ENCODE assay signal across 8 cellular contexts in genomic region chr13:26186141-26186870, GRCh38. TPM values are rescaled to one million over a fixed set of nuclear protein-coding genes. Genes with fewer than 3 reads are reported as not detected.
DNase-seq lines count a peak whose midpoint lies in the region; ATAC-seq, FAIRE-seq and TF ChIP-seq lines count a peak whose summit lies in the region.

No MANE protein-coding gene starts in this region.

- DNase-seq in G401 (ENCODE audit: low spot score) (peak; percentile 87), H54 (ENCODE audit: insufficient read length, low spot score) (peak; percentile 13), MG63 (peak; percentile 89), SK-N-SH (peak; percentile 90), glomerular visceral epithelial cell (ENCODE audit: extremely low spot score) (peak; percentile 87), omental fat pad (ENCODE audit: low spot score) (peak; percentile 64), testis (peak; percentile 94)

- TF ChIP-seq RAD21 in SK-N-SH (IDR thresholded peaks at IDR 0.05; ENCODE audit: low read length) = peak; percentile 37; the same call in 1 of the 2 replicates

- in situ Hi-C loops in G401 (cut with HindIII; ENCODE audit: low sequenced_read_pairs) = no loop called here

- no peaks in the 10 kb centered on the region for H3K9me2 ChIP-seq in SK-N-SH

- POLR2A ChIA-PET in SK-N-SH (lab: Yijun Ruan, JAX) = no interaction called here

- H3K4me1 Mint-ChIP-seq in activated naive CD8-positive, alpha-beta T cell (ENCODE audit: low read depth) = peaks cover 20% of the 10 kb centered on the region

- peak overlapping the region; percentile 51 for H3K4me3 ChIP-seq in MG63
- H3K4me3 ChIP-seq in SK-N-SH (ENCODE audit: low read depth in 2 of 2, low read length in 1 of 2) = peak overlapping the region; percentile 60 to 63
- H3K4me3 ChIP-seq in testis = peak overlapping the region; percentile 61 to 70

- TF ChIP-seq POLR2A in H54 (IDR thresholded peaks at IDR 0.05; ENCODE audit: low read depth, low read length) = no peak
- TF ChIP-seq POLR2A in testis (IDR thresholded peaks at IDR 0.05) = no peak

- peak overlapping the region; percentile 87 for H3K4me2 ChIP-seq in SK-N-SH

- H3K27me3 ChIP-seq in MG63 = no peaks in the 10 kb centered on the region
- H3K27me3 ChIP-seq in SK-N-SH (ENCODE audit: insufficient read depth) = no peaks in the 10 kb centered on the region
- H3K27me3 ChIP-seq in testis = no peaks in the 10 kb centered on the region

- H3K9ac ChIP-seq in SK-N-SH = peak overlapping the region; percentile 33; the same call in 1 of the 2 replicates

- H3K4me1 ChIP-seq in SK-N-SH (ENCODE audit: control insufficient read depth in 1 of 2, insufficient read depth in 2 of 2, low read depth in 1 of 2, low read length in 1 of 2) (peaks cover 0 to 6% of the 10 kb centered on the region in 2 experiments; a peak in 1 of 4 replicates), testis (peaks cover 7% of the 10 kb centered on the region)

- H3K4me3 Mint-ChIP-seq in activated naive CD8-positive, alpha-beta T cell = peak overlapping the region; percentile 90

- H3K36me3 ChIP-seq in MG63 (peaks cover 2% of the 10 kb centered on the region; the same call in 1 of the 2 replicates), SK-N-SH (replicated peaks in 1 of 2; ENCODE audit: control insufficient read depth in 1 of 2, insufficient read depth in 2 of 2, low read length in 1 of 2) (no peaks in the 10 kb centered on the region), testis (ENCODE audit: low read depth, missing control alignments) (no peaks in the 10 kb centered on the region)

- no peak for TF ChIP-seq EP300 in SK-N-SH (IDR thresholded peaks at IDR 0.05; ENCODE audit: borderline replicate concordance in 1 of 2, low read depth in 1 of 2, low read length in 1 of 2)

- no peaks in the 10 kb centered on the region for H3K9me3 Mint-ChIP-seq in activated naive CD8-positive, alpha-beta T cell (ENCODE audit: low read depth)

- peaks cover 9% of the 10 kb centered on the region for H3F3A ChIP-seq in SK-N-SH (replicated peaks; ENCODE audit: insufficient read depth)

- H3K27ac ChIP-seq in SK-N-SH (ENCODE audit: low read depth in 2 of 2, low read length in 1 of 2) = peak overlapping the region; percentile 12 to 25; a peak in 2 of 4 replicates
- H3K27ac ChIP-seq in testis = peak overlapping the region; percentile 28 to 85

- peak; percentile 62 for TF ChIP-seq CTCF in SK-N-SH (IDR thresholded peaks at IDR 0.05)
- no peak for TF ChIP-seq CTCF in omental fat pad (IDR thresholded peaks at IDR 0.05)
- TF ChIP-seq CTCF in testis (IDR thresholded peaks at IDR 0.05) = peak in 2 of 3 experiments; percentile 16 to 40

- CTCF ChIA-PET in SK-N-SH (lab: Yijun Ruan, JAX) = interaction anchor here (0.7 to 4.3 kb wide), 34 partner anchors 10 to 744 kb away, joined by 3 to 105 read pairs (median 5); no protein-coding TSS in a partner anchor

- H4K20me1 ChIP-seq in SK-N-SH (ENCODE audit: insufficient read depth) = no peaks in the 10 kb centered on the region

- peak overlapping the region; percentile 93 for H2AFZ ChIP-seq in SK-N-SH (ENCODE audit: low read depth)

- intact Hi-C loops in testis (cut with DNase I; ENCODE audit: low total_unique reads) = loop anchor here (10.0 kb wide), 1 partner anchor 308 kb away; no protein-coding TSS in a partner anchor

- H3K79me2 ChIP-seq in SK-N-SH (ENCODE audit: insufficient read depth) = no peaks in the 10 kb centered on the region

- H3K27ac Mint-ChIP-seq in activated naive CD8-positive, alpha-beta T cell = peak overlapping the region; percentile 96

- peak; percentile 97 for ATAC-seq in omental fat pad (ENCODE audit: low FRiP score)

- no peaks in the 10 kb centered on the region for H3K9me3 ChIP-seq in MG63
- H3K9me3 ChIP-seq in SK-N-SH = no peaks in the 10 kb centered on the region
- H3K9me3 ChIP-seq in testis = no peaks in the 10 kb centered on the region

- no peaks in the 10 kb centered on the region for H3K36me3 Mint-ChIP-seq in activated naive CD8-positive, alpha-beta T cell

- no peak for FAIRE-seq in H54 (lab: Jason Lieb, UNC)

- 11% methylated on average over 44 of the region's 75 CpGs for WGBS in SK-N-SH (ENCODE audit: low lambda C conversion rate)
- WGBS in testis, 2 donors = 0 to 1% methylated on average over 57 to 59 of the region's 75 CpGs

- no peaks in the 10 kb centered on the region for H3K27me3 Mint-ChIP-seq in activated naive CD8-positive, alpha-beta T cell

TF ChIP-seq in SK-N-SH, 30 proteins besides CTCF, POLR2A, EP300 and RAD21 (continues in another document):
- TF ChIP-seq FOXM1 (IDR thresholded peaks at IDR 0.05; ENCODE audit: low read depth) (no peak), ELF1 (IDR thresholded peaks at IDR 0.05) (0 out of 2 replicates have a peak, but pooled peaks have one; percentile 10), MAX (IDR thresholded peaks at IDR 0.05; ENCODE audit: low read depth) (peak; percentile 90), RCOR1 (IDR thresholded peaks at IDR 0.05; ENCODE audit: low read length) (no peak), SIN3A (IDR thresholded peaks at IDR 0.05; ENCODE audit: borderline replicate concordance, low read depth, low read length) (no peak), CHD2 (IDR thresholded peaks at IDR 0.05; ENCODE audit: low read length, partially characterized antibody) (peak; percentile 30), POLR2AphosphoS5 (IDR thresholded peaks at IDR 0.05; ENCODE audit: low read depth, low read length) (0 out of 2 replicates have a peak, but pooled peaks have one; percentile 30), IRF3 (IDR thresholded peaks at IDR 0.05; ENCODE audit: low read depth, low read length) (no peak), JUND (IDR thresholded peaks at IDR 0.05) (no peak), GABPA (IDR thresholded peaks at IDR 0.05; ENCODE audit: low read depth) (no peak), MXI1 (IDR thresholded peaks at IDR 0.05; ENCODE audit: low read depth, low read length) (peak; percentile 82), RXRA (IDR thresholded peaks at IDR 0.05; ENCODE audit: borderline replicate concordance, low read depth) (no peak), TAF1 (IDR thresholded peaks at IDR 0.05; ENCODE audit: borderline replicate concordance, low read depth, low read length) (no peak), TEAD4 (IDR thresholded peaks at IDR 0.05; ENCODE audit: borderline replicate concordance, insufficient read depth) (no peak), ZBTB33 (IDR thresholded peaks at IDR 0.05; ENCODE audit: borderline replicate concordance, low read depth) (0 out of 2 replicates have a peak, but pooled peaks have one; percentile 17), TCF12 (IDR thresholded peaks at IDR 0.05) (no peak), SMC3 (IDR thresholded peaks at IDR 0.05; ENCODE audit: low read depth, low read length) (0 out of 2 replicates have a peak, but pooled peaks have one; percentile 23), USF2 (IDR thresholded peaks at IDR 0.05; ENCODE audit: borderline replicate concordance, low read depth, low read length) (no peak), EZH2phosphoT487 (IDR thresholded peaks at IDR 0.05; ENCODE audit: borderline replicate concordance, low read depth) (no peak), FOSL2 (IDR thresholded peaks at IDR 0.05; ENCODE audit: borderline replicate concordance, low read depth) (no peak), NFIC (IDR thresholded peaks at IDR 0.05; ENCODE audit: borderline replicate concordance) (no peak), RFX5 (IDR thresholded peaks at IDR 0.05; ENCODE audit: low read length) (no peak), YY1 (IDR thresholded peaks at IDR 0.05; ENCODE audit: low read depth) (no peak)

RNA-seq across cellular contexts. Expression of gene RNF6, which starts 35.8 kb away (rescaled TPM):
- total RNA-seq in G401 (2014; rRNA removed; shearing (Covaris generic)) = 13.5 and 23.0 TPM in 2 replicates
- 24.8 and 28.0 TPM in 2 replicates for total RNA-seq in MG63 (2014; rRNA removed; shearing (Covaris generic); ENCODE audit: low replicate concordance)
- polyA plus RNA-seq in SK-N-SH (2012; rRNA removed) = 13.8 and 21.2 TPM in 2 replicates
- polyA plus RNA-seq in SK-N-SH (2012; cell fraction: cytosol; rRNA removed) = 23.1 and 25.3 TPM in 2 replicates
- polyA plus RNA-seq in SK-N-SH (2012; cell fraction: nucleus; rRNA removed) = 8.1 and 15.1 TPM in 2 replicates
- 10 to 100 TPM; 27.0 to 33.7 (median 27.5) TPM for total RNA-seq in omental fat pad
- total RNA-seq in testis = 10 to 100 TPM; 34.7 to 38.4 TPM
- 42.8 TPM for polyA plus RNA-seq in testis (ENCODE audit: insufficient read depth, low read depth, low replicate concordance)

Comparison
In these comparisons a context has a peak if more than half of its experiments do, and no peak if none do; other contexts are left out.
1. Peak in every context shown above with its lines: DNase-seq, ATAC-seq, H3K4me3 ChIP-seq and H3K27ac ChIP-seq.
2. DNase-seq: peak in every context shown above with its lines; median percentile 94 in testis; 90 in SK-N-SH; 89 in MG63; 87 in G401; 87 in glomerular visceral epithelial cell; 64 in omental fat pad; 13 in H54.
3. CTCF ChIP-seq: peak in SK-N-SH (single experiment) and testis (2 of 3); none in omental fat pad (0 of 3).